ENCODE assay signal across 1 cellular context in the genomic region with DNA sequence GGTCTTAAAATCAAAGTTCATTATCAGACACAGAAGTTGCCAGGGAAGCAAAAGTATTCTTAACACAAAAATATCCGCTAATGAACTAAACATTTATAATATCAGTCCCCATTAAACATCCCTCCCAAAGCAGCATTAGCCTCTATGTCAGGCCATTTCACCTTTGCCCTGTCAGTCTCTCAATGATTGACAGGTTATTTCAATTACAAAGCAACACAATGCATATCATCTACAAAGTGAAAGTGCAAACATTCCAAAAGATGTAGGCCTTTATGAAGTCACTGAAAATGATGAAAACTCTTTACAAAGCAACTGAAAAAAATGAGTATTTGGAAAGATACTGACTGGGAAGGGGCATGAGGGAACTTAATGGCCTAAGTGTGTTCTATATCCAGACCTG.
TF ChIP-seq lines count a peak whose summit lies in the region.

No MANE protein-coding gene starts in this region.

TF ChIP-seq in HepG2, 621 proteins besides CTCF, POLR2A, EP300 and RAD21:
- TF ChIP-seq, protein P1, sequence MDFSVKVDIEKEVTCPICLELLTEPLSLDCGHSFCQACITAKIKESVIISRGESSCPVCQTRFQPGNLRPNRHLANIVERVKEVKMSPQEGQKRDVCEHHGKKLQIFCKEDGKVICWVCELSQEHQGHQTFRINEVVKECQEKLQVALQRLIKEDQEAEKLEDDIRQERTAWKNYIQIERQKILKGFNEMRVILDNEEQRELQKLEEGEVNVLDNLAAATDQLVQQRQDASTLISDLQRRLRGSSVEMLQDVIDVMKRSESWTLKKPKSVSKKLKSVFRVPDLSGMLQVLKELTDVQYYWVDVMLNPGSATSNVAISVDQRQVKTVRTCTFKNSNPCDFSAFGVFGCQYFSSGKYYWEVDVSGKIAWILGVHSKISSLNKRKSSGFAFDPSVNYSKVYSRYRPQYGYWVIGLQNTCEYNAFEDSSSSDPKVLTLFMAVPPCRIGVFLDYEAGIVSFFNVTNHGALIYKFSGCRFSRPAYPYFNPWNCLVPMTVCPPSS (IDR thresholded peaks at IDR 0.05), result no peak
- no peak for TF ChIP-seq MXI1 (IDR thresholded peaks at IDR 0.05; ENCODE audit: borderline replicate concordance, low read depth, low read length)
- TF ChIP-seq TEAD3 (CRISPR knock-in tag; optimal IDR thresholded peaks at IDR 0.05; ENCODE audit: borderline replicate concordance), result no peak
- TF ChIP-seq SETDB1 (CRISPR knock-in tag; IDR thresholded peaks at IDR 0.05; ENCODE audit: borderline replicate concordance), result no peak
- TF ChIP-seq, protein P2, sequence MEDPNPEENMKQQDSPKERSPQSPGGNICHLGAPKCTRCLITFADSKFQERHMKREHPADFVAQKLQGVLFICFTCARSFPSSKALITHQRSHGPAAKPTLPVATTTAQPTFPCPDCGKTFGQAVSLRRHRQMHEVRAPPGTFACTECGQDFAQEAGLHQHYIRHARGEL (CRISPR knock-in tag; IDR thresholded peaks at IDR 0.05), result no peak
- TF ChIP-seq, protein P3, sequence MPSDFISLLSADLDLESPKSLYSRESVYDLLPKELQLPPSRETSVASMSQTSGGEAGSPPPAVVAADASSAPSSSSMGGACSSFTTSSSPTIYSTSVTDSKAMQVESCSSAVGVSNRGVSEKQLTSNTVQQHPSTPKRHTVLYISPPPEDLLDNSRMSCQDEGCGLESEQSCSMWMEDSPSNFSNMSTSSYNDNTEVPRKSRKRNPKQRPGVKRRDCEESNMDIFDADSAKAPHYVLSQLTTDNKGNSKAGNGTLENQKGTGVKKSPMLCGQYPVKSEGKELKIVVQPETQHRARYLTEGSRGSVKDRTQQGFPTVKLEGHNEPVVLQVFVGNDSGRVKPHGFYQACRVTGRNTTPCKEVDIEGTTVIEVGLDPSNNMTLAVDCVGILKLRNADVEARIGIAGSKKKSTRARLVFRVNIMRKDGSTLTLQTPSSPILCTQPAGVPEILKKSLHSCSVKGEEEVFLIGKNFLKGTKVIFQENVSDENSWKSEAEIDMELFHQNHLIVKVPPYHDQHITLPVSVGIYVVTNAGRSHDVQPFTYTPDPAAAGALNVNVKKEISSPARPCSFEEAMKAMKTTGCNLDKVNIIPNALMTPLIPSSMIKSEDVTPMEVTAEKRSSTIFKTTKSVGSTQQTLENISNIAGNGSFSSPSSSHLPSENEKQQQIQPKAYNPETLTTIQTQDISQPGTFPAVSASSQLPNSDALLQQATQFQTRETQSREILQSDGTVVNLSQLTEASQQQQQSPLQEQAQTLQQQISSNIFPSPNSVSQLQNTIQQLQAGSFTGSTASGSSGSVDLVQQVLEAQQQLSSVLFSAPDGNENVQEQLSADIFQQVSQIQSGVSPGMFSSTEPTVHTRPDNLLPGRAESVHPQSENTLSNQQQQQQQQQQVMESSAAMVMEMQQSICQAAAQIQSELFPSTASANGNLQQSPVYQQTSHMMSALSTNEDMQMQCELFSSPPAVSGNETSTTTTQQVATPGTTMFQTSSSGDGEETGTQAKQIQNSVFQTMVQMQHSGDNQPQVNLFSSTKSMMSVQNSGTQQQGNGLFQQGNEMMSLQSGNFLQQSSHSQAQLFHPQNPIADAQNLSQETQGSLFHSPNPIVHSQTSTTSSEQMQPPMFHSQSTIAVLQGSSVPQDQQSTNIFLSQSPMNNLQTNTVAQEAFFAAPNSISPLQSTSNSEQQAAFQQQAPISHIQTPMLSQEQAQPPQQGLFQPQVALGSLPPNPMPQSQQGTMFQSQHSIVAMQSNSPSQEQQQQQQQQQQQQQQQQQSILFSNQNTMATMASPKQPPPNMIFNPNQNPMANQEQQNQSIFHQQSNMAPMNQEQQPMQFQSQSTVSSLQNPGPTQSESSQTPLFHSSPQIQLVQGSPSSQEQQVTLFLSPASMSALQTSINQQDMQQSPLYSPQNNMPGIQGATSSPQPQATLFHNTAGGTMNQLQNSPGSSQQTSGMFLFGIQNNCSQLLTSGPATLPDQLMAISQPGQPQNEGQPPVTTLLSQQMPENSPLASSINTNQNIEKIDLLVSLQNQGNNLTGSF (CRISPR knock-in tag; IDR thresholded peaks at IDR 0.05), result no peak
- TF ChIP-seq SP2 (CRISPR knock-in tag; IDR thresholded peaks at IDR 0.05), result no peak
- TF ChIP-seq RFXANK (CRISPR knock-in tag; IDR thresholded peaks at IDR 0.05), result no peak
- TF ChIP-seq, protein P4, sequence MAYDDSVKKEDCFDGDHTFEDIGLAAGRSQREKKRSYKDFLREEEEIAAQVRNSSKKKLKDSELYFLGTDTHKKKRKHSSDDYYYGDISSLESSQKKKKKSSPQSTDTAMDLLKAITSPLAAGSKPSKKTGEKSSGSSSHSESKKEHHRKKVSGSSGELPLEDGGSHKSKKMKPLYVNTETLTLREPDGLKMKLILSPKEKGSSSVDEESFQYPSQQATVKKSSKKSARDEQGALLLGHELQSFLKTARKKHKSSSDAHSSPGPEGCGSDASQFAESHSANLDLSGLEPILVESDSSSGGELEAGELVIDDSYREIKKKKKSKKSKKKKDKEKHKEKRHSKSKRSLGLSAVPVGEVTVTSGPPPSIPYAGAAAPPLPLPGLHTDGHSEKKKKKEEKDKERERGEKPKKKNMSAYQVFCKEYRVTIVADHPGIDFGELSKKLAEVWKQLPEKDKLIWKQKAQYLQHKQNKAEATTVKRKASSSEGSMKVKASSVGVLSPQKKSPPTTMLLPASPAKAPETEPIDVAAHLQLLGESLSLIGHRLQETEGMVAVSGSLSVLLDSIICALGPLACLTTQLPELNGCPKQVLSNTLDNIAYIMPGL (CRISPR knock-in tag; IDR thresholded peaks at IDR 0.05; ENCODE audit: borderline replicate concordance in 1 of 2, low read depth in 1 of 2), result no peak
- no peak for TF ChIP-seq SOX13 (IDR thresholded peaks at IDR 0.05)
- TF ChIP-seq SOX13 (CRISPR knock-in tag; conservative IDR thresholded peaks at IDR 0.05 in 1 of 2, IDR thresholded peaks at IDR 0.05 in 1 of 2), result peak in 1 of 2 experiments; percentile 31; a peak in 1 of 4 replicates
- TF ChIP-seq, protein P5, sequence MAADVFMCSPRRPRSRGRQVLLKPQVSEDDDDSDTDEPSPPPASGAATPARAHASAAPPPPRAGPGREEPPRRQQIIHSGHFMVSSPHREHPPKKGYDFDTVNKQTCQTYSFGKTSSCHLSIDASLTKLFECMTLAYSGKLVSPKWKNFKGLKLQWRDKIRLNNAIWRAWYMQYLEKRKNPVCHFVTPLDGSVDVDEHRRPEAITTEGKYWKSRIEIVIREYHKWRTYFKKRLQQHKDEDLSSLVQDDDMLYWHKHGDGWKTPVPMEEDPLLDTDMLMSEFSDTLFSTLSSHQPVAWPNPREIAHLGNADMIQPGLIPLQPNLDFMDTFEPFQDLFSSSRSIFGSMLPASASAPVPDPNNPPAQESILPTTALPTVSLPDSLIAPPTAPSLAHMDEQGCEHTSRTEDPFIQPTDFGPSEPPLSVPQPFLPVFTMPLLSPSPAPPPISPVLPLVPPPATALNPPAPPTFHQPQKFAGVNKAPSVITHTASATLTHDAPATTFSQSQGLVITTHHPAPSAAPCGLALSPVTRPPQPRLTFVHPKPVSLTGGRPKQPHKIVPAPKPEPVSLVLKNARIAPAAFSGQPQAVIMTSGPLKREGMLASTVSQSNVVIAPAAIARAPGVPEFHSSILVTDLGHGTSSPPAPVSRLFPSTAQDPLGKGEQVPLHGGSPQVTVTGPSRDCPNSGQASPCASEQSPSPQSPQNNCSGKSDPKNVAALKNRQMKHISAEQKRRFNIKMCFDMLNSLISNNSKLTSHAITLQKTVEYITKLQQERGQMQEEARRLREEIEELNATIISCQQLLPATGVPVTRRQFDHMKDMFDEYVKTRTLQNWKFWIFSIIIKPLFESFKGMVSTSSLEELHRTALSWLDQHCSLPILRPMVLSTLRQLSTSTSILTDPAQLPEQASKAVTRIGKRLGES (CRISPR knock-in tag; IDR thresholded peaks at IDR 0.05; ENCODE audit: borderline replicate concordance), result no peak
- 0 out of 2 replicates have a peak, but pooled peaks have one; percentile 17 for TF ChIP-seq SOX5 (CRISPR knock-in tag; IDR thresholded peaks at IDR 0.05; ENCODE audit: borderline replicate concordance)
- TF ChIP-seq ZNF232 (CRISPR knock-in tag; IDR thresholded peaks at IDR 0.05; ENCODE audit: borderline replicate concordance), result no peak
- TF ChIP-seq, protein P6, sequence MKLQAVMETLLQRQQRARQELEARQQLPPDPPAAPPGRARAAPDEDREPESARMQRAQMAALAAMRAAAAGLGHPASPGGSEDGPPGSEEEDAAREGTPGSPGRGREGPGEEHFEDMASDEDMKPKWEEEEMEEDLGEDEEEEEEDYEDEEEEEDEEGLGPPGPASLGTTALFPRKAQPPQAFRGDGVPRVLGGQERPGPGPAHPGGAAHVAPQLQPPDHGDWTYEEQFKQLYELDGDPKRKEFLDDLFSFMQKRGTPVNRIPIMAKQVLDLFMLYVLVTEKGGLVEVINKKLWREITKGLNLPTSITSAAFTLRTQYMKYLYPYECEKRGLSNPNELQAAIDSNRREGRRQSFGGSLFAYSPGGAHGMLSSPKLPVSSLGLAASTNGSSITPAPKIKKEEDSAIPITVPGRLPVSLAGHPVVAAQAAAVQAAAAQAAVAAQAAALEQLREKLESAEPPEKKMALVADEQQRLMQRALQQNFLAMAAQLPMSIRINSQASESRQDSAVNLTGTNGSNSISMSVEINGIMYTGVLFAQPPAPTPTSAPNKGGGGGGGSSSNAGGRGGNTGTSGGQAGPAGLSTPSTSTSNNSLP (IDR thresholded peaks at IDR 0.05; ENCODE audit: low read depth, low read length), result peak; percentile 57; the same call in 1 of the 2 replicates
- TF ChIP-seq ZBTB3 (CRISPR knock-in tag; IDR thresholded peaks at IDR 0.05; ENCODE audit: borderline replicate concordance, low read depth), result no peak
- TF ChIP-seq MIXL1 (CRISPR knock-in tag; IDR thresholded peaks at IDR 0.05), result no peak
- TF ChIP-seq POLR2AphosphoS2 (IDR thresholded peaks at IDR 0.05; ENCODE audit: low read depth, low read length), result no peak
- TF ChIP-seq ATF1 (CRISPR knock-in tag; IDR thresholded peaks at IDR 0.05), result no peak
- TF ChIP-seq, protein P7, sequence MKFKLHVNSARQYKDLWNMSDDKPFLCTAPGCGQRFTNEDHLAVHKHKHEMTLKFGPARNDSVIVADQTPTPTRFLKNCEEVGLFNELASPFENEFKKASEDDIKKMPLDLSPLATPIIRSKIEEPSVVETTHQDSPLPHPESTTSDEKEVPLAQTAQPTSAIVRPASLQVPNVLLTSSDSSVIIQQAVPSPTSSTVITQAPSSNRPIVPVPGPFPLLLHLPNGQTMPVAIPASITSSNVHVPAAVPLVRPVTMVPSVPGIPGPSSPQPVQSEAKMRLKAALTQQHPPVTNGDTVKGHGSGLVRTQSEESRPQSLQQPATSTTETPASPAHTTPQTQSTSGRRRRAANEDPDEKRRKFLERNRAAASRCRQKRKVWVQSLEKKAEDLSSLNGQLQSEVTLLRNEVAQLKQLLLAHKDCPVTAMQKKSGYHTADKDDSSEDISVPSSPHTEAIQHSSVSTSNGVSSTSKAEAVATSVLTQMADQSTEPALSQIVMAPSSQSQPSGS (CRISPR knock-in tag; IDR thresholded peaks at IDR 0.05), result no peak
- no peak for TF ChIP-seq SOX6 (IDR thresholded peaks at IDR 0.05)
- TF ChIP-seq SOX6 (CRISPR knock-in tag; IDR thresholded peaks at IDR 0.05), result no peak
- no peak for TF ChIP-seq ZNF484 (CRISPR knock-in tag; IDR thresholded peaks at IDR 0.05; ENCODE audit: borderline replicate concordance, low read depth)
- TF ChIP-seq SMAD3 (CRISPR knock-in tag; IDR thresholded peaks at IDR 0.05), result no peak
- TF ChIP-seq GATAD1 (CRISPR knock-in tag; IDR thresholded peaks at IDR 0.05), result no peak
- no peak for TF ChIP-seq NFYB (CRISPR knock-in tag; IDR thresholded peaks at IDR 0.05)
- TF ChIP-seq ZNF350 (CRISPR knock-in tag; IDR thresholded peaks at IDR 0.05; ENCODE audit: borderline replicate concordance, low read depth), result no peak
- TF ChIP-seq EZH2 (conservative IDR thresholded peaks at IDR 0.05; ENCODE audit: low read depth, low read length), result no peak
- TF ChIP-seq, protein P8, sequence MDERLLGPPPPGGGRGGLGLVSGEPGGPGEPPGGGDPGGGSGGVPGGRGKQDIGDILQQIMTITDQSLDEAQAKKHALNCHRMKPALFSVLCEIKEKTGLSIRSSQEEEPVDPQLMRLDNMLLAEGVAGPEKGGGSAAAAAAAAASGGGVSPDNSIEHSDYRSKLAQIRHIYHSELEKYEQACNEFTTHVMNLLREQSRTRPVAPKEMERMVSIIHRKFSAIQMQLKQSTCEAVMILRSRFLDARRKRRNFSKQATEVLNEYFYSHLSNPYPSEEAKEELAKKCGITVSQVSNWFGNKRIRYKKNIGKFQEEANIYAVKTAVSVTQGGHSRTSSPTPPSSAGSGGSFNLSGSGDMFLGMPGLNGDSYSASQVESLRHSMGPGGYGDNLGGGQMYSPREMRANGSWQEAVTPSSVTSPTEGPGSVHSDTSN (CRISPR knock-in tag; IDR thresholded peaks at IDR 0.05), result peak; percentile 74
- no peak for TF ChIP-seq GPN1 (CRISPR knock-in tag; IDR thresholded peaks at IDR 0.05; ENCODE audit: borderline replicate concordance)
- TF ChIP-seq KDM5A (IDR thresholded peaks at IDR 0.05; ENCODE audit: borderline replicate concordance, low read length), result no peak
- TF ChIP-seq ZNF329 (CRISPR knock-in tag; IDR thresholded peaks at IDR 0.05; ENCODE audit: low read depth), result no peak
- no peak for TF ChIP-seq TAF15 (IDR thresholded peaks at IDR 0.05; ENCODE audit: low read depth, low read length, poor library complexity, severe bottlenecking)
- no peak for TF ChIP-seq KLF11 (CRISPR knock-in tag; IDR thresholded peaks at IDR 0.05)
